1 cellular context compared by ENCODE assay signal in the genomic region with DNA sequence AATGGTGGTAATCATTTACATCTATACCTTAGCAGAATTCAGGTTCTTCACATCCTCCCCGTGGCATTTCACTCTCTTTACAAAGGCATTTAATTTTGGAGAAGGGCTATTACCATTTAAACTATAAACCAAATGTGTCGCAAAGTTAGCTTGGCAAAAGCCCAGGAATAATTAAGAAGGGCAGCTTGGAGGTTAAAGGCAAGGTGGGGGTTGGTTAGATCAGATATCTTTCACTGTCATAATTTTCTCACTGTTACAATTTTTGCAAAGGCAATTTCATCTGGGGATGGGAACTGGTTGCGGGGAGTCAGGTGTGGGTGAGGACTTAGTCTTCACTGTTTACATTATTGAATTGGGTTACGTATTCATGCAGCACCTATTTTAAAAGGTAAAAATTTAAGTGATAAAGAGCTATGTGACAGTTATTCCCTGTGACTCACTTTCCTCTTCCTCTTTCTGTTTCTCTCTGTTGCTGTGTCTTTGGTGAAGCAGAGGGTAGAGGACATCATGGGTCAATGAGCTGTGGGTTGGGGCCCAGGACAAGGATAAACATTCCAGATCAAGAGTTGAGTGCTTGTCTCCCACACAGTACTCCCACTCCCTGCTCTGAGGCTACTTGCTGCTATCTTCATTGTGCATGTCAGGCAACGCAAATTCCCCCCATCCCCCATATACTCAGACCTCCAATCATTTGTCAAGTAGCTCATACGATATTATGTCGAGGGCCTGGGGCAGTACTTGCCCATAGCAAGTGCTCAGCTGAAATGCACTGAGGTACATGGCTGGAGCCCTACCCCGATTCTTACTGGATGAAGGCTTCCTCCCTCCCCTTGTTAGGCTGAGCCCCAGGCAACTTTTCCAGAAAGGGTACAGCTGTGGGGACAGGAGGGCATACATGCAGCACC.
TF ChIP-seq lines count a peak whose summit lies in the region.

No MANE protein-coding gene starts in this region.

TF ChIP-seq in K562, 482 proteins besides CTCF, POLR2A, EP300 and RAD21 (continued from another document and continues in another):
- peak; percentile 90 for TF ChIP-seq SMARCC2 (IDR thresholded peaks at IDR 0.05; ENCODE audit: low read depth)
- no peak for TF ChIP-seq ZBTB17 (CRISPR knock-in tag; IDR thresholded peaks at IDR 0.05)
- TF ChIP-seq, protein P1, sequence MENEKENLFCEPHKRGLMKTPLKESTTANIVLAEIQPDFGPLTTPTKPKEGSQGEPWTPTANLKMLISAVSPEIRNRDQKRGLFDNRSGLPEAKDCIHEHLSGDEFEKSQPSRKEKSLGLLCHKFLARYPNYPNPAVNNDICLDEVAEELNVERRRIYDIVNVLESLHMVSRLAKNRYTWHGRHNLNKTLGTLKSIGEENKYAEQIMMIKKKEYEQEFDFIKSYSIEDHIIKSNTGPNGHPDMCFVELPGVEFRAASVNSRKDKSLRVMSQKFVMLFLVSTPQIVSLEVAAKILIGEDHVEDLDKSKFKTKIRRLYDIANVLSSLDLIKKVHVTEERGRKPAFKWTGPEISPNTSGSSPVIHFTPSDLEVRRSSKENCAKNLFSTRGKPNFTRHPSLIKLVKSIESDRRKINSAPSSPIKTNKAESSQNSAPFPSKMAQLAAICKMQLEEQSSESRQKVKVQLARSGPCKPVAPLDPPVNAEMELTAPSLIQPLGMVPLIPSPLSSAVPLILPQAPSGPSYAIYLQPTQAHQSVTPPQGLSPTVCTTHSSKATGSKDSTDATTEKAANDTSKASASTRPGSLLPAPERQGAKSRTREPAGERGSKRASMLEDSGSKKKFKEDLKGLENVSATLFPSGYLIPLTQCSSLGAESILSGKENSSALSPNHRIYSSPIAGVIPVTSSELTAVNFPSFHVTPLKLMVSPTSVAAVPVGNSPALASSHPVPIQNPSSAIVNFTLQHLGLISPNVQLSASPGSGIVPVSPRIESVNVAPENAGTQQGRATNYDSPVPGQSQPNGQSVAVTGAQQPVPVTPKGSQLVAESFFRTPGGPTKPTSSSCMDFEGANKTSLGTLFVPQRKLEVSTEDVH (IDR thresholded peaks at IDR 0.05; ENCODE audit: low read depth, partially characterized antibody): peak; percentile 12
- TF ChIP-seq, protein P2, sequence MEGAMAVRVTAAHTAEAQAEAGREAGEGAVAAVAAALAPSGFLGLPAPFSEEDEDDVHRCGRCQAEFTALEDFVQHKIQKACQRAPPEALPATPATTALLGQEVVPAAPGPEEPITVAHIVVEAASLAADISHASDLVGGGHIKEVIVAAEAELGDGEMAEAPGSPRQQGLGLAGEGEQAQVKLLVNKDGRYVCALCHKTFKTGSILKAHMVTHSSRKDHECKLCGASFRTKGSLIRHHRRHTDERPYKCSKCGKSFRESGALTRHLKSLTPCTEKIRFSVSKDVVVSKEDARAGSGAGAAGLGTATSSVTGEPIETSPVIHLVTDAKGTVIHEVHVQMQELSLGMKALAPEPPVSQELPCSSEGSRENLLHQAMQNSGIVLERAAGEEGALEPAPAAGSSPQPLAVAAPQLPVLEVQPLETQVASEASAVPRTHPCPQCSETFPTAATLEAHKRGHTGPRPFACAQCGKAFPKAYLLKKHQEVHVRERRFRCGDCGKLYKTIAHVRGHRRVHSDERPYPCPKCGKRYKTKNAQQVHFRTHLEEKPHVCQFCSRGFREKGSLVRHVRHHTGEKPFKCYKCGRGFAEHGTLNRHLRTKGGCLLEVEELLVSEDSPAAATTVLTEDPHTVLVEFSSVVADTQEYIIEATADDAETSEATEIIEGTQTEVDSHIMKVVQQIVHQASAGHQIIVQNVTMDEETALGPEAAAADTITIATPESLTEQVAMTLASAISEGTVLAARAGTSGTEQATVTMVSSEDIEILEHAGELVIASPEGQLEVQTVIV (CRISPR knock-in tag; IDR thresholded peaks at IDR 0.05; ENCODE audit: borderline replicate concordance): no peak
- no peak; the same call in 1 of the 2 replicates for TF ChIP-seq JUNB (CRISPR knock-in tag; conservative IDR thresholded peaks at IDR 0.05)
- peak; percentile 90 for TF ChIP-seq DMBX1 (CRISPR knock-in tag; IDR thresholded peaks at IDR 0.05; ENCODE audit: borderline replicate concordance)
- TF ChIP-seq ZBTB1 (CRISPR knock-in tag; IDR thresholded peaks at IDR 0.05; ENCODE audit: borderline replicate concordance, low read depth): peak; percentile 72; the same call in 1 of the 2 replicates
- no peak for TF ChIP-seq GTF2F1 (IDR thresholded peaks at IDR 0.05; ENCODE audit: low read depth, low read length)
- peak; percentile 87; the same call in 1 of the 2 replicates for TF ChIP-seq CBX5 (IDR thresholded peaks at IDR 0.05; ENCODE audit: borderline replicate concordance, low read depth)
- TF ChIP-seq PCBP1 (IDR thresholded peaks at IDR 0.05; ENCODE audit: low read depth, low read length, poor library complexity, severe bottlenecking): no peak
- TF ChIP-seq MAFK (IDR thresholded peaks at IDR 0.05; ENCODE audit: low read length): peak; percentile 41
- TF ChIP-seq CHD2 (IDR thresholded peaks at IDR 0.05; ENCODE audit: low read depth, low read length): peak; percentile 50; the same call in 1 of the 2 replicates
- TF ChIP-seq, protein P3, sequence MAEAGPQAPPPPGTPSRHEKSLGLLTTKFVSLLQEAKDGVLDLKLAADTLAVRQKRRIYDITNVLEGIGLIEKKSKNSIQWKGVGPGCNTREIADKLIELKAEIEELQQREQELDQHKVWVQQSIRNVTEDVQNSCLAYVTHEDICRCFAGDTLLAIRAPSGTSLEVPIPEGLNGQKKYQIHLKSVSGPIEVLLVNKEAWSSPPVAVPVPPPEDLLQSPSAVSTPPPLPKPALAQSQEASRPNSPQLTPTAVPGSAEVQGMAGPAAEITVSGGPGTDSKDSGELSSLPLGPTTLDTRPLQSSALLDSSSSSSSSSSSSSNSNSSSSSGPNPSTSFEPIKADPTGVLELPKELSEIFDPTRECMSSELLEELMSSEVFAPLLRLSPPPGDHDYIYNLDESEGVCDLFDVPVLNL (CRISPR knock-in tag; IDR thresholded peaks at IDR 0.05; ENCODE audit: low read depth): no peak
- TF ChIP-seq, protein P4, sequence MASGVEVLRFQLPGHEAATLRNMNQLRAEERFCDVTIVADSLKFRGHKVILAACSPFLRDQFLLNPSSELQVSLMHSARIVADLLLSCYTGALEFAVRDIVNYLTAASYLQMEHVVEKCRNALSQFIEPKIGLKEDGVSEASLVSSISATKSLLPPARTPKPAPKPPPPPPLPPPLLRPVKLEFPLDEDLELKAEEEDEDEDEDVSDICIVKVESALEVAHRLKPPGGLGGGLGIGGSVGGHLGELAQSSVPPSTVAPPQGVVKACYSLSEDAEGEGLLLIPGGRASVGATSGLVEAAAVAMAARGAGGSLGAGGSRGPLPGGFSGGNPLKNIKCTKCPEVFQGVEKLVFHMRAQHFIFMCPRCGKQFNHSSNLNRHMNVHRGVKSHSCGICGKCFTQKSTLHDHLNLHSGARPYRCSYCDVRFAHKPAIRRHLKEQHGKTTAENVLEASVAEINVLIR (CRISPR knock-in tag; IDR thresholded peaks at IDR 0.05): peak; percentile 40; the same call in 1 of the 2 replicates
- no peak for TF ChIP-seq ZNF232 (CRISPR knock-in tag; IDR thresholded peaks at IDR 0.05)
- TF ChIP-seq, protein P5, sequence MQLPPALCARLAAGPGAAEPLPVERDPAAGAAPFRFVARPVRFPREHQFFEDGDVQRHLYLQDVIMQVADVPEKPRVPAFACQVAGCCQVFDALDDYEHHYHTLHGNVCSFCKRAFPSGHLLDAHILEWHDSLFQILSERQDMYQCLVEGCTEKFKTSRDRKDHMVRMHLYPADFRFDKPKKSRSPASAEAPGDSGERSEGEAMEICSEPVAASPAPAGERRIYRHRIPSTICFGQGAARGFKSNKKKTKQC (CRISPR knock-in tag; IDR thresholded peaks at IDR 0.05): 0 out of 2 replicates have a peak, but pooled peaks have one; percentile 41
- TF ChIP-seq FOXA3 (CRISPR knock-in tag; conservative IDR thresholded peaks at IDR 0.05 in 1 of 2, IDR thresholded peaks at IDR 0.05 in 1 of 2): peak in 1 of 2 experiments; percentile 64; a peak in 2 of 4 replicates
- TF ChIP-seq, protein P6, sequence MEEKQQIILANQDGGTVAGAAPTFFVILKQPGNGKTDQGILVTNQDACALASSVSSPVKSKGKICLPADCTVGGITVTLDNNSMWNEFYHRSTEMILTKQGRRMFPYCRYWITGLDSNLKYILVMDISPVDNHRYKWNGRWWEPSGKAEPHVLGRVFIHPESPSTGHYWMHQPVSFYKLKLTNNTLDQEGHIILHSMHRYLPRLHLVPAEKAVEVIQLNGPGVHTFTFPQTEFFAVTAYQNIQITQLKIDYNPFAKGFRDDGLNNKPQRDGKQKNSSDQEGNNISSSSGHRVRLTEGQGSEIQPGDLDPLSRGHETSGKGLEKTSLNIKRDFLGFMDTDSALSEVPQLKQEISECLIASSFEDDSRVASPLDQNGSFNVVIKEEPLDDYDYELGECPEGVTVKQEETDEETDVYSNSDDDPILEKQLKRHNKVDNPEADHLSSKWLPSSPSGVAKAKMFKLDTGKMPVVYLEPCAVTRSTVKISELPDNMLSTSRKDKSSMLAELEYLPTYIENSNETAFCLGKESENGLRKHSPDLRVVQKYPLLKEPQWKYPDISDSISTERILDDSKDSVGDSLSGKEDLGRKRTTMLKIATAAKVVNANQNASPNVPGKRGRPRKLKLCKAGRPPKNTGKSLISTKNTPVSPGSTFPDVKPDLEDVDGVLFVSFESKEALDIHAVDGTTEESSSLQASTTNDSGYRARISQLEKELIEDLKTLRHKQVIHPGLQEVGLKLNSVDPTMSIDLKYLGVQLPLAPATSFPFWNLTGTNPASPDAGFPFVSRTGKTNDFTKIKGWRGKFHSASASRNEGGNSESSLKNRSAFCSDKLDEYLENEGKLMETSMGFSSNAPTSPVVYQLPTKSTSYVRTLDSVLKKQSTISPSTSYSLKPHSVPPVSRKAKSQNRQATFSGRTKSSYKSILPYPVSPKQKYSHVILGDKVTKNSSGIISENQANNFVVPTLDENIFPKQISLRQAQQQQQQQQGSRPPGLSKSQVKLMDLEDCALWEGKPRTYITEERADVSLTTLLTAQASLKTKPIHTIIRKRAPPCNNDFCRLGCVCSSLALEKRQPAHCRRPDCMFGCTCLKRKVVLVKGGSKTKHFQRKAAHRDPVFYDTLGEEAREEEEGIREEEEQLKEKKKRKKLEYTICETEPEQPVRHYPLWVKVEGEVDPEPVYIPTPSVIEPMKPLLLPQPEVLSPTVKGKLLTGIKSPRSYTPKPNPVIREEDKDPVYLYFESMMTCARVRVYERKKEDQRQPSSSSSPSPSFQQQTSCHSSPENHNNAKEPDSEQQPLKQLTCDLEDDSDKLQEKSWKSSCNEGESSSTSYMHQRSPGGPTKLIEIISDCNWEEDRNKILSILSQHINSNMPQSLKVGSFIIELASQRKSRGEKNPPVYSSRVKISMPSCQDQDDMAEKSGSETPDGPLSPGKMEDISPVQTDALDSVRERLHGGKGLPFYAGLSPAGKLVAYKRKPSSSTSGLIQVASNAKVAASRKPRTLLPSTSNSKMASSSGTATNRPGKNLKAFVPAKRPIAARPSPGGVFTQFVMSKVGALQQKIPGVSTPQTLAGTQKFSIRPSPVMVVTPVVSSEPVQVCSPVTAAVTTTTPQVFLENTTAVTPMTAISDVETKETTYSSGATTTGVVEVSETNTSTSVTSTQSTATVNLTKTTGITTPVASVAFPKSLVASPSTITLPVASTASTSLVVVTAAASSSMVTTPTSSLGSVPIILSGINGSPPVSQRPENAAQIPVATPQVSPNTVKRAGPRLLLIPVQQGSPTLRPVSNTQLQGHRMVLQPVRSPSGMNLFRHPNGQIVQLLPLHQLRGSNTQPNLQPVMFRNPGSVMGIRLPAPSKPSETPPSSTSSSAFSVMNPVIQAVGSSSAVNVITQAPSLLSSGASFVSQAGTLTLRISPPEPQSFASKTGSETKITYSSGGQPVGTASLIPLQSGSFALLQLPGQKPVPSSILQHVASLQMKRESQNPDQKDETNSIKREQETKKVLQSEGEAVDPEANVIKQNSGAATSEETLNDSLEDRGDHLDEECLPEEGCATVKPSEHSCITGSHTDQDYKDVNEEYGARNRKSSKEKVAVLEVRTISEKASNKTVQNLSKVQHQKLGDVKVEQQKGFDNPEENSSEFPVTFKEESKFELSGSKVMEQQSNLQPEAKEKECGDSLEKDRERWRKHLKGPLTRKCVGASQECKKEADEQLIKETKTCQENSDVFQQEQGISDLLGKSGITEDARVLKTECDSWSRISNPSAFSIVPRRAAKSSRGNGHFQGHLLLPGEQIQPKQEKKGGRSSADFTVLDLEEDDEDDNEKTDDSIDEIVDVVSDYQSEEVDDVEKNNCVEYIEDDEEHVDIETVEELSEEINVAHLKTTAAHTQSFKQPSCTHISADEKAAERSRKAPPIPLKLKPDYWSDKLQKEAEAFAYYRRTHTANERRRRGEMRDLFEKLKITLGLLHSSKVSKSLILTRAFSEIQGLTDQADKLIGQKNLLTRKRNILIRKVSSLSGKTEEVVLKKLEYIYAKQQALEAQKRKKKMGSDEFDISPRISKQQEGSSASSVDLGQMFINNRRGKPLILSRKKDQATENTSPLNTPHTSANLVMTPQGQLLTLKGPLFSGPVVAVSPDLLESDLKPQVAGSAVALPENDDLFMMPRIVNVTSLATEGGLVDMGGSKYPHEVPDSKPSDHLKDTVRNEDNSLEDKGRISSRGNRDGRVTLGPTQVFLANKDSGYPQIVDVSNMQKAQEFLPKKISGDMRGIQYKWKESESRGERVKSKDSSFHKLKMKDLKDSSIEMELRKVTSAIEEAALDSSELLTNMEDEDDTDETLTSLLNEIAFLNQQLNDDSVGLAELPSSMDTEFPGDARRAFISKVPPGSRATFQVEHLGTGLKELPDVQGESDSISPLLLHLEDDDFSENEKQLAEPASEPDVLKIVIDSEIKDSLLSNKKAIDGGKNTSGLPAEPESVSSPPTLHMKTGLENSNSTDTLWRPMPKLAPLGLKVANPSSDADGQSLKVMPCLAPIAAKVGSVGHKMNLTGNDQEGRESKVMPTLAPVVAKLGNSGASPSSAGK (IDR thresholded peaks at IDR 0.05): peak; percentile 61
- TF ChIP-seq ZNF175 (CRISPR knock-in tag; IDR thresholded peaks at IDR 0.05; ENCODE audit: low read depth): peak; percentile 87
- TF ChIP-seq, protein P7, sequence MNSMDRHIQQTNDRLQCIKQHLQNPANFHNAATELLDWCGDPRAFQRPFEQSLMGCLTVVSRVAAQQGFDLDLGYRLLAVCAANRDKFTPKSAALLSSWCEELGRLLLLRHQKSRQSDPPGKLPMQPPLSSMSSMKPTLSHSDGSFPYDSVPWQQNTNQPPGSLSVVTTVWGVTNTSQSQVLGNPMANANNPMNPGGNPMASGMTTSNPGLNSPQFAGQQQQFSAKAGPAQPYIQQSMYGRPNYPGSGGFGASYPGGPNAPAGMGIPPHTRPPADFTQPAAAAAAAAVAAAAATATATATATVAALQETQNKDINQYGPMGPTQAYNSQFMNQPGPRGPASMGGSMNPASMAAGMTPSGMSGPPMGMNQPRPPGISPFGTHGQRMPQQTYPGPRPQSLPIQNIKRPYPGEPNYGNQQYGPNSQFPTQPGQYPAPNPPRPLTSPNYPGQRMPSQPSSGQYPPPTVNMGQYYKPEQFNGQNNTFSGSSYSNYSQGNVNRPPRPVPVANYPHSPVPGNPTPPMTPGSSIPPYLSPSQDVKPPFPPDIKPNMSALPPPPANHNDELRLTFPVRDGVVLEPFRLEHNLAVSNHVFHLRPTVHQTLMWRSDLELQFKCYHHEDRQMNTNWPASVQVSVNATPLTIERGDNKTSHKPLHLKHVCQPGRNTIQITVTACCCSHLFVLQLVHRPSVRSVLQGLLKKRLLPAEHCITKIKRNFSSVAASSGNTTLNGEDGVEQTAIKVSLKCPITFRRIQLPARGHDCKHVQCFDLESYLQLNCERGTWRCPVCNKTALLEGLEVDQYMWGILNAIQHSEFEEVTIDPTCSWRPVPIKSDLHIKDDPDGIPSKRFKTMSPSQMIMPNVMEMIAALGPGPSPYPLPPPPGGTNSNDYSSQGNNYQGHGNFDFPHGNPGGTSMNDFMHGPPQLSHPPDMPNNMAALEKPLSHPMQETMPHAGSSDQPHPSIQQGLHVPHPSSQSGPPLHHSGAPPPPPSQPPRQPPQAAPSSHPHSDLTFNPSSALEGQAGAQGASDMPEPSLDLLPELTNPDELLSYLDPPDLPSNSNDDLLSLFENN (IDR thresholded peaks at IDR 0.05; ENCODE audit: low read depth in 2 of 2, low read length in 2 of 2): peak in 1 of 2 experiments; percentile 94; a peak in 2 of 4 replicates
- TF ChIP-seq RNF2 (IDR thresholded peaks at IDR 0.05): peak; percentile 99
- no peak for TF ChIP-seq ZNF217 (CRISPR knock-in tag; IDR thresholded peaks at IDR 0.05)
